Comparison of ENCODE assay signal across 1 cellular context in the genomic region with DNA sequence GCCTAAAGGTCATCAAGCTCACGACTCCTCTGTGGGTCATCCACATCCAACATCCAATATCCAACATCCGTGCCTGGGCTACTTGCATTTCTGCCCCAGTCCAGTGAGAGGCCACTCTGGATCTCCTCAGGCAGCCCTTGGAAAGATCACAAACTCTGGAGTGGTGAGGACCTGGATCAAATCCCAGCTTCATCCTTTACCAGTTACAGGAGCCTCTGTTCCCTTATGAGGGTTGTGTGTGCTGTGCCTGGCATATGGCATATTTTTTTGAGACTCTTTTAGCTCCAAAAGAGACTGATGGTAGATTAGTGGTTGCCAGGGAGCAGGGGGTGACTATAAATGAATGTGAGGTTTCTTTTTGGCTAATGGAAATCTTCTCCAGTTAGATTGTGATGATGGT.
TF ChIP-seq lines count a peak whose summit lies in the region.

No MANE protein-coding gene starts in this region.

TF ChIP-seq in SK-N-SH treated with all-trans-retinoic acid at 6 μM for 48 hours, 23 proteins besides CTCF, POLR2A, EP300 and RAD21 (continued from another document):
- TF ChIP-seq CSRNP3 (CRISPR knock-in tag; IDR thresholded peaks at IDR 0.05) (no peak), TCF4 (CRISPR knock-in tag; IDR thresholded peaks at IDR 0.05; ENCODE audit: borderline replicate concordance) (no peak), SNAI2 (CRISPR knock-in tag; IDR thresholded peaks at IDR 0.05) (no peak), ESRRG (CRISPR knock-in tag; IDR thresholded peaks at IDR 0.05) (no peak), PPARA (CRISPR knock-in tag; IDR thresholded peaks at IDR 0.05; ENCODE audit: borderline replicate concordance) (no peak)
- TF ChIP-seq, protein P1, sequence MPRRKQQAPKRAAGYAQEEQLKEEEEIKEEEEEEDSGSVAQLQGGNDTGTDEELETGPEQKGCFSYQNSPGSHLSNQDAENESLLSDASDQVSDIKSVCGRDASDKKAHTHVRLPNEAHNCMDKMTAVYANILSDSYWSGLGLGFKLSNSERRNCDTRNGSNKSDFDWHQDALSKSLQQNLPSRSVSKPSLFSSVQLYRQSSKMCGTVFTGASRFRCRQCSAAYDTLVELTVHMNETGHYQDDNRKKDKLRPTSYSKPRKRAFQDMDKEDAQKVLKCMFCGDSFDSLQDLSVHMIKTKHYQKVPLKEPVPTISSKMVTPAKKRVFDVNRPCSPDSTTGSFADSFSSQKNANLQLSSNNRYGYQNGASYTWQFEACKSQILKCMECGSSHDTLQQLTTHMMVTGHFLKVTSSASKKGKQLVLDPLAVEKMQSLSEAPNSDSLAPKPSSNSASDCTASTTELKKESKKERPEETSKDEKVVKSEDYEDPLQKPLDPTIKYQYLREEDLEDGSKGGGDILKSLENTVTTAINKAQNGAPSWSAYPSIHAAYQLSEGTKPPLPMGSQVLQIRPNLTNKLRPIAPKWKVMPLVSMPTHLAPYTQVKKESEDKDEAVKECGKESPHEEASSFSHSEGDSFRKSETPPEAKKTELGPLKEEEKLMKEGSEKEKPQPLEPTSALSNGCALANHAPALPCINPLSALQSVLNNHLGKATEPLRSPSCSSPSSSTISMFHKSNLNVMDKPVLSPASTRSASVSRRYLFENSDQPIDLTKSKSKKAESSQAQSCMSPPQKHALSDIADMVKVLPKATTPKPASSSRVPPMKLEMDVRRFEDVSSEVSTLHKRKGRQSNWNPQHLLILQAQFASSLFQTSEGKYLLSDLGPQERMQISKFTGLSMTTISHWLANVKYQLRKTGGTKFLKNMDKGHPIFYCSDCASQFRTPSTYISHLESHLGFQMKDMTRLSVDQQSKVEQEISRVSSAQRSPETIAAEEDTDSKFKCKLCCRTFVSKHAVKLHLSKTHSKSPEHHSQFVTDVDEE (CRISPR knock-in tag; IDR thresholded peaks at IDR 0.05), result no peak
